18 cellular contexts compared by ENCODE assay signal in genomic region chr7:131186816-131187215, GRCh38.
A peak's percentile ranks its signal among the peaks of the same experiment; 100 is the strongest.
DNase-seq lines count a peak whose midpoint lies in the region; ATAC-seq lines count a peak whose summit lies in the region.
"Had no signal": no experiment of that assay in that cellular context is flagged by ENCODE, and none has a peak within 500 bp of the region (broad histone marks: within the 10 kb centered on the region; RNA-seq: fewer than 3 reads in every experiment).

No MANE protein-coding gene starts in this region.

- H3K27ac ChIP-seq in angular gyrus (ENCODE audit: low read depth, low read length) (peak overlapping the region; percentile 89), temporal lobe (ENCODE audit: low read depth, low read length) (peak overlapping the region; percentile 90)
- H3K27ac ChIP-seq: ovary, stomach had no signal

- ATAC-seq in Right ventricle myocardium inferior, result peak; percentile 94
- no peak for ATAC-seq in HG02885 (IDR thresholded peaks at IDR 0.05; ENCODE audit: poor library complexity, unreplicated experiment)
- ATAC-seq: activated T-cell treated with anti-CD3 and anti-CD28 coated beads, Interleukin-2, amount 50 U/mL, for 4 hours had no signal

- H3K4me3 Mint-ChIP-seq in immature natural killer cell, result peak overlapping the region in 1 of 5 donors; percentile 7
- H3K4me3 Mint-ChIP-seq: activated T-cell treated with anti-CD3 and anti-CD28 coated beads, Interleukin-2, amount 50 U/mL, for 4 hours had no signal

- H3K9me3 Mint-ChIP-seq in immature natural killer cell, result no peaks in the 10 kb centered on the region
- H3K9me3 Mint-ChIP-seq: activated T-cell treated with anti-CD3 and anti-CD28 coated beads, Interleukin-2, amount 50 U/mL, for 4 hours had no signal

- DNase-seq in Right ventricle myocardium inferior (ENCODE audit: missing footprints), result no peak
- no peak for DNase-seq in cardiac septum (ENCODE audit: low spot score)
- no peak for DNase-seq in immature natural killer cell
- no peak for DNase-seq in stimulated activated naive CD4-positive, alpha-beta T cell (lab: John Stamatoyannopoulos, UW)
- no peak for DNase-seq in DMS153 treated with DMSO at 0.1 percent for 48 hours (lab: John Stamatoyannopoulos, UW; ENCODE audit: unreplicated experiment)
- DNase-seq: activated CD4-positive, alpha-beta T cell treated with anti-CD3 and anti-CD28 coated beads for 4 hours; activated T-cell treated with anti-CD3 and anti-CD28 coated beads, Interleukin-2, amount 50 U/mL, for 4 hours; GDM1; KG1; midbrain; NCI-H1092 treated with DMSO at 0.1 percent for 48 hours; ovary; SIG-M5; stomach; T-helper 9 cell had no signal

- H3K4me1 Mint-ChIP-seq in immature natural killer cell, result peaks cover 32 to 34% of the 10 kb centered on the region in 2 donors

- intact Hi-C loops in Right ventricle myocardium inferior (cut with DNase I) (loop anchor here (2.0 to 5.0 kb wide), 2 partner anchors 76 to 115 kb away; no protein-coding TSS in a partner anchor), cardiac septum (cut with DNase I) (no loop called here)

- H3K36me3 Mint-ChIP-seq in immature natural killer cell, result no peaks in the 10 kb centered on the region

- peak overlapping the region in 5 of 6 donors; percentile 0 to 78 (median 18) for H3K27ac Mint-ChIP-seq in immature natural killer cell

- peaks cover 0 to 5% (median 4%) of the 10 kb centered on the region in 3 donors for H3K27me3 Mint-ChIP-seq in immature natural killer cell (ENCODE audit: low read depth in 3 of 3)
